In the genomic region with DNA sequence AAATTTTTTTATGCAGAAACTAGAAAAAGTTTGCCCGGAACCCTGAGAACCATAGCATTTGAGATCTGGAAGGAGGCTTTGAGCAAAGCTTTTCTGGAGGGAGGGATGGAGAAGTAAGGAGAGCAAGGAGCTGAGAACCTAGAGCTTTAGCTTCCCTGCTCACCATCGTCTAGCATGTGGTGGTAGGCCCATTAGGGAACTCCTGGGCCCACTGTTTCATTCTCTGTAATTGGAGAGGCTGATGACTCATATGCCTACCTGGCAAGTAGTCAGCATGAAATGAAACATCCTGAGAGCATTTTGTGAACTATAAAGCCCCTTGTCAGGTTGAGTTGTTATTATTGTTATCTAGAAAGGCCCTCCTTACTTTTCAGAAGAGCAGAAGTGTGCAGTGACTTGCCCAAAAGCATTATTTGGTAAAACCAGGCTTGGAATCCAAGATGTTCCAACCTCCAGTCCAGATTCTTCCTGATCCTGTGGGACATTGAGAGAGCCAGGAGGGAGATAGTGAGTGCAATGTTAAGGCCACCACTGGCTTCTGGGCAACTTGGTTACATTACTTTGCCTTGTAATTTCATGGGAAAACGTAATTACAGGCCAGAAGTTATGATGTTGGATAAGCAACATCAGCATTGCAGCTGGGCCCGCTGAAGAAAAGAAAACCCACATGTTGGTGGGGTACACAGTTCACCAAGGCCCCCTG, we compare ENCODE assay signal across 1 cellular context.
TF ChIP-seq lines count a peak whose summit lies in the region.

No MANE protein-coding gene starts in this region.

TF ChIP-seq in HEK293, 187 proteins besides CTCF, POLR2A, EP300 and RAD21 (continued from another document):
- TF ChIP-seq ZXDB (tag by site-specific recombination; IDR thresholded peaks at IDR 0.05) = 0 out of 2 replicates have a peak, but pooled peaks have one; percentile 27
